8 cellular contexts compared by ENCODE assay signal in the genomic region with DNA sequence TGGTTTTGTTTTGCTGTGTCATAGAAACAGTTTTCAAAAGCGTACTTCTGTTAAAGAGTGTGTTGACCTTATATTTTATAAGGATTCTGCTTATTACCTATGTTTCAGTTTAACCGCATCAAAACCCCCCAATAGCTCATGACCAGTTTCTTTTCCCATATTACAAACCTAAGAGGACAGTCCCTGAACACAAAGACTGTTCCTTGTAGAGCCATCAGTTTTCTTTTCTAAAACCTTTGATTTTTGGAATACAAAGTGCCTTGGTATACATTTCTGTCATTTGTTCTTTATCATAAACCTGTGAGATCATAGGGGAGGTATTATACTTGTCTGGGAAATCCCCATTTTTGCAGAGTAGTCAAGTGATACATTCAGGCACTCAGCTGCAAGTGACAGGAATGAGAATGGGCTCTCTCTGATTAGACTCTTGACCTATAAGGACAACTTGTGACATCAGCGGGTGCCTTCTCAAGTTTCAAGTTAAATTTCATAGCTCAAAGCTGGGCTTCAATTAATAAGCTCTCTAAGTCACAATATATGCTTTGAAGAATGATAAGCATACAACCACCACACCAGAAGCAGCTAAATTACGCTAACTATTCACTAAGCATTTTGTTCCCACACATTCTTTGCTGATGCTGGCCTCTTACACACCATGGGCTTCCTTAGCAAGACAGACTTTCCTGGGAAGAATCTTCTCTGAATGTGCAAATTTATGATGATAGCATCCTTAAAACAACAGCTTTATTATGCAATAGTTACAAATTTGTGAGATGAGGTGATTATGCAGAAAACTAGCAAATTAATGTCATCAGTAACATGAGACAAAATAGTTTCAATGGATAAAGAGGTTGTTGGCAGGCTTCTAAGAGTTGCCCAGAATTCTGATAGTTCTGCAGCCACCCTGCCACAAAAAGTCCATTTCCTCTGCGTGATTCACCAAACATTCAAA. TPM values are rescaled to one million over a fixed set of nuclear protein-coding genes. Genes with fewer than 3 reads are reported as not detected.
A peak's percentile ranks its signal among the peaks of the same experiment; 100 is the strongest.
DNase-seq lines count a peak whose midpoint lies in the region; ATAC-seq and TF ChIP-seq lines count a peak whose summit lies in the region.

No MANE protein-coding gene starts in this region.

- peak; percentile 50 for ATAC-seq in GM21423 (IDR thresholded peaks at IDR 0.05; ENCODE audit: unreplicated experiment)
- peak; percentile 64 for ATAC-seq in HG03442 (IDR thresholded peaks at IDR 0.05; ENCODE audit: unreplicated experiment)
- ATAC-seq in lower lobe of right lung = peak; percentile 50 to 59

- peak; percentile 22 for DNase-seq in NCI-H510A treated with DMSO at 0.1 percent for 48 hours (lab: John Stamatoyannopoulos, UW)
- DNase-seq in NCI-H510A (lab: John Stamatoyannopoulos, UW) = no peak
- DNase-seq in lower lobe of right lung = no peak
- no peak for DNase-seq in mesenteric fat pad (ENCODE audit: low spot score)
- no peak for DNase-seq in mesenchymal stem cell
- DNase-seq in HuH-7.5 (ENCODE audit: low spot score) = no peak

- H2AFZ ChIP-seq in mesenchymal stem cell (ENCODE audit: low read depth, low read length) = no peak overlapping the region

- H3K9ac ChIP-seq in mesenchymal stem cell (ENCODE audit: low read length) = no peak overlapping the region

- H3K4me3 ChIP-seq in lower lobe of right lung = no peak overlapping the region
- H3K4me3 ChIP-seq in mesenchymal stem cell (ENCODE audit: insufficient read depth in 1 of 2, low read depth in 1 of 2, low read length in 2 of 2) = no peak overlapping the region

- TF ChIP-seq CTCF in lower lobe of right lung (IDR thresholded peaks at IDR 0.05) = no peak

- H3K9me3 ChIP-seq in lower lobe of right lung (no peaks in the 10 kb centered on the region), mesenchymal stem cell (ENCODE audit: control insufficient read depth, low read length) (no peaks in the 10 kb centered on the region)

- H3K36me3 ChIP-seq in lower lobe of right lung (no peaks in the 10 kb centered on the region), mesenchymal stem cell (ENCODE audit: control insufficient read depth in 1 of 2, insufficient read depth in 2 of 2, low read depth in 1 of 2, low read length in 2 of 2) (no peaks in the 10 kb centered on the region)

- WGBS in mesenchymal stem cell = 94% methylated on average over 3 of the region's 5 CpGs

- no peak overlapping the region for H3K4me2 ChIP-seq in mesenchymal stem cell (ENCODE audit: low read length, poor library complexity, severe bottlenecking)

- H4K8ac ChIP-seq in mesenchymal stem cell (ENCODE audit: low read length) = no peak overlapping the region

- H3K4me1 ChIP-seq in lower lobe of right lung (no peaks in the 10 kb centered on the region), mesenchymal stem cell (ENCODE audit: control insufficient read depth, insufficient read depth, low read depth, low read length) (peaks cover 3% of the 10 kb centered on the region)

- no peak overlapping the region for H4K91ac ChIP-seq in mesenchymal stem cell (ENCODE audit: low read length)

- no peak overlapping the region for H3K23ac ChIP-seq in mesenchymal stem cell (ENCODE audit: low read length in 2 of 2)

- H2BK15ac ChIP-seq in mesenchymal stem cell (ENCODE audit: low read depth, poor library complexity, severe bottlenecking) = no peak overlapping the region

- H2BK12ac ChIP-seq in mesenchymal stem cell (ENCODE audit: low read length in 2 of 2) = no peak overlapping the region

- intact Hi-C loops in lower lobe of right lung (cut with DNase I) = no loop called here

- H3K14ac ChIP-seq in mesenchymal stem cell (ENCODE audit: low read length in 2 of 2) = no peak overlapping the region

- H2BK120ac ChIP-seq in mesenchymal stem cell (ENCODE audit: low read depth, low read length) = no peak overlapping the region

- H2AK5ac ChIP-seq in mesenchymal stem cell (ENCODE audit: low read length, severe bottlenecking) = no peak overlapping the region

- no peak overlapping the region for H3K18ac ChIP-seq in mesenchymal stem cell (ENCODE audit: low read depth in 1 of 2, low read length in 2 of 2)

- no peaks in the 10 kb centered on the region for H3K79me1 ChIP-seq in mesenchymal stem cell (replicated peaks; ENCODE audit: low read length, poor library complexity, severe bottlenecking)

- H2BK5ac ChIP-seq in mesenchymal stem cell (ENCODE audit: low read depth, low read length, poor library complexity, severe bottlenecking) = no peak overlapping the region

- H3K27ac ChIP-seq in lower lobe of right lung (no peak overlapping the region), mesenchymal stem cell (ENCODE audit: low read length, poor library complexity, severe bottlenecking) (no peak overlapping the region)

- no peak overlapping the region for H3K4ac ChIP-seq in mesenchymal stem cell (ENCODE audit: low read depth in 1 of 2, low read length in 2 of 2)

- H3K27me3 ChIP-seq in lower lobe of right lung (ENCODE audit: low read depth) = no peaks in the 10 kb centered on the region
- peaks cover 0 to 8% of the 10 kb centered on the region in 2 experiments for H3K27me3 ChIP-seq in mesenchymal stem cell (ENCODE audit: control insufficient read depth in 1 of 2, insufficient read depth in 1 of 2, low read length in 2 of 2)

RNA-seq across cellular contexts. Expression of a gene that starts 9.0 kb away (rescaled TPM):
- total RNA-seq in lower lobe of right lung (13.2 TPM), mesenteric fat pad (3.0 TPM)
- polyA plus RNA-seq in mesenchymal stem cell (2013, experiment 1 of 2) = 0.03 TPM
- polyA plus RNA-seq in mesenchymal stem cell (2013, experiment 2 of 2) = not detected
